ENCODE assay signal across 8 cellular contexts in the genomic region with DNA sequence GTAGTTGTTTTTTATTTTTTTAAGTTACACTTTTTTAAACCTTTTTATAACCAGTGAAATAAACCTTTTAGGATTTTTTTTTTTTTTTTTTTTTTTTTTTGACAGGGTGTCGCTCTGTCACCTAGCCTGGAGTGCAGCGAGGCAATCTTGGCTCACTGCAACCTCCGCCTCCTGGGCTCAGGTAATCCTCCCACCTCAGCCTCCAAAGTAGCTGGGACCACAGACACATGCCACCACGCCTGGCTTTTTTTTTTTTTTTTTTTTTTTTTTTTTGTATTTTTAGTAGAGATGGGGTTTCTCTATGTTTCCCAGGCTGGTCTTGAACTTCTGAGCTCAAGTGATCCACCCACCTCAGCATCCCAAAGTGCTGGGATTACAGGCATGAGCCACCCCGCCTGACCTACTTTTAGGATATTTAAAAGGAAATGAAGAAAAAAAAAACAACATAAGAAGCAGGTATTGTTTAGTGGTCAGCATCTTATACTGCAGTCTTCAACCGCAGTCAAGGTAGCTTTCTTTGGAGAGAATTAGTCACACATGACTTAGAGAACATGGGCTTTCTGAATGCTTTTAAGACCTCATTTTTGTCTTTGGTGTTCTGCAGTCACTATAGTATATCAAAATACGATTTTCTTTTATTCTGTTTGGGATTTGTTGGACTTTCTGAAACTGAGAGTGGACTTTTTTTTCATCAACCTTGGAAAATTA. TPM values are rescaled to one million over a fixed set of nuclear protein-coding genes. Genes with fewer than 3 reads are reported as not detected.
DNase-seq lines count a peak whose midpoint lies in the region; ATAC-seq and TF ChIP-seq lines count a peak whose summit lies in the region.

No MANE protein-coding gene starts in this region.

- TF ChIP-seq POLR2A in prostate gland (IDR thresholded peaks at IDR 0.05): no peak

- H3K36me3 Mint-ChIP-seq in effector memory CD8-positive, alpha-beta T cell (ENCODE audit: insufficient read depth): peaks cover 44% of the 10 kb centered on the region

- no peak overlapping the region for H3K9ac ChIP-seq in OCI-LY3 (ENCODE audit: low read length)

- H3K4me2 ChIP-seq in OCI-LY3 (ENCODE audit: low read length): peak overlapping the region; percentile 86

- intact Hi-C loops in prostate gland (cut with DNase I): loop anchor here (5.0 kb wide), 1 partner anchor 85 kb away; no protein-coding TSS in a partner anchor

- H2AFZ ChIP-seq in OCI-LY3 (ENCODE audit: low read depth, low read length): no peak overlapping the region

- H3K27ac ChIP-seq in OCI-LY3 (ENCODE audit: low read length) (no peak overlapping the region), prostate gland (peak overlapping the region; percentile 85 to 91)

- H3K4me1 ChIP-seq in OCI-LY3 (ENCODE audit: low read length) (peaks cover 16% of the 10 kb centered on the region), prostate gland (replicated peaks) (peaks cover 6% of the 10 kb centered on the region)

- WGBS in prostate gland: 91% methylated on average over 7 of the region's 7 CpGs

- peak overlapping the region; percentile 44 to 89 for H3K27ac Mint-ChIP-seq in effector memory CD8-positive, alpha-beta T cell

- no peaks in the 10 kb centered on the region for H4K20me1 ChIP-seq in OCI-LY3 (ENCODE audit: insufficient read depth, low read length)

- peaks cover 29% of the 10 kb centered on the region for H3K79me2 ChIP-seq in OCI-LY3 (ENCODE audit: low read length)

- peak overlapping the region; percentile 90 to 92 for H3K4me3 Mint-ChIP-seq in effector memory CD8-positive, alpha-beta T cell

- no peaks in the 10 kb centered on the region for H3K27me3 Mint-ChIP-seq in effector memory CD8-positive, alpha-beta T cell

- H3K9me3 Mint-ChIP-seq in effector memory CD8-positive, alpha-beta T cell: no peaks in the 10 kb centered on the region

- TF ChIP-seq CTCF in GM12865 (IDR thresholded peaks at IDR 0.05; ENCODE audit: insufficient read depth, low read depth, low read length, missing control alignments): no peak
- TF ChIP-seq CTCF in OCI-LY3 (IDR thresholded peaks at IDR 0.05; ENCODE audit: low read depth, low read length): no peak
- TF ChIP-seq CTCF in prostate gland (IDR thresholded peaks at IDR 0.05): no peak

- H3K4me3 ChIP-seq in GM12865 (ENCODE audit: low read depth, low read length) (peak overlapping the region; percentile 70), OCI-LY3 (ENCODE audit: low read length) (no peak overlapping the region), prostate gland (no peak overlapping the region)

- DNase-seq in GM12865 (ENCODE audit: low read depth) (no peak), prostate gland (ENCODE audit: low spot score) (no peak), NCI-H748 treated with DMSO at 0.1 percent for 48 hours (lab: John Stamatoyannopoulos, UW) (no peak), NCI-H2196 (lab: John Stamatoyannopoulos, UW; ENCODE audit: unreplicated experiment) (no peak), globus pallidus (ENCODE audit: low spot score) (no peak), OCI-M2 (lab: John Stamatoyannopoulos, UW; ENCODE audit: unreplicated experiment) (no peak)
- no peak for DNase-seq in effector memory CD8-positive, alpha-beta T cell

- ATAC-seq in effector memory CD8-positive, alpha-beta T cell (replicated peaks): no peak

- H3K27me3 ChIP-seq in OCI-LY3 (ENCODE audit: low read depth, low read length) (no peaks in the 10 kb centered on the region), prostate gland (replicated peaks; ENCODE audit: insufficient read depth) (no peaks in the 10 kb centered on the region)

- peaks cover 29 to 32% of the 10 kb centered on the region in 2 donors for H3K4me1 Mint-ChIP-seq in effector memory CD8-positive, alpha-beta T cell (ENCODE audit: low read depth in 2 of 2)

- H3K9me3 ChIP-seq in OCI-LY3 (ENCODE audit: insufficient read depth, low read length): no peaks in the 10 kb centered on the region
- H3K9me3 ChIP-seq in prostate gland: no peaks in the 10 kb centered on the region

- H3K36me3 ChIP-seq in OCI-LY3 (replicated peaks; ENCODE audit: low read depth, low read length): peaks cover 8% of the 10 kb centered on the region
- H3K36me3 ChIP-seq in prostate gland: no peaks in the 10 kb centered on the region

RNA-seq across cellular contexts. Expression of gene POLR1H, which starts 1.6 kb away (rescaled TPM):
- total RNA-seq in prostate gland: 10 to 100 TPM; 31.9 to 36.3 TPM

RNA-seq across cellular contexts. Expression of gene PPP1R11, which starts 4.4 kb away (rescaled TPM):
- total RNA-seq in prostate gland: 10 to 100 TPM; 49.7 to 59.3 TPM

RNA-seq across cellular contexts. Expression of gene RNF39, which starts 12.9 kb away (rescaled TPM):
- 10 to 100 TPM in 1 of 2 donors, 1 to 10 TPM in 1; 9.0 to 29.1 TPM for total RNA-seq in prostate gland

RNA-seq across cellular contexts. Expression of gene TRIM31, which starts 50.3 kb away (rescaled TPM):
- total RNA-seq in prostate gland: under 1 TPM in 1 of 2 donors, not detected in 1; 0.32 TPM
